Comparison of ENCODE assay signal across 1 cellular context in genomic region chr13:97798171-97798821, GRCh38.
TF ChIP-seq lines count a peak whose summit lies in the region.

No MANE protein-coding gene starts in this region.

TF ChIP-seq in GM23338, 12 proteins besides CTCF, POLR2A, EP300 and RAD21 (continued from another document):
- TF ChIP-seq REST (IDR thresholded peaks at IDR 0.05; ENCODE audit: unreplicated experiment), result no peak
- TF ChIP-seq ZNF114 (CRISPR knock-in tag; IDR thresholded peaks at IDR 0.05), result no peak
- no peak for TF ChIP-seq STAT1 (IDR thresholded peaks at IDR 0.05; ENCODE audit: unreplicated experiment)
- no peak for TF ChIP-seq ZNF331 (CRISPR knock-in tag; IDR thresholded peaks at IDR 0.05; ENCODE audit: low read depth)
- TF ChIP-seq JUNB (IDR thresholded peaks at IDR 0.05; ENCODE audit: unreplicated experiment), result no peak
- no peak for TF ChIP-seq CREB1 (CRISPR knock-in tag; IDR thresholded peaks at IDR 0.05; ENCODE audit: low read depth)
- no peak for TF ChIP-seq NANOG (IDR thresholded peaks at IDR 0.05; ENCODE audit: borderline replicate concordance)
